Comparison of ENCODE assay signal across 18 cellular contexts in the genomic region with DNA sequence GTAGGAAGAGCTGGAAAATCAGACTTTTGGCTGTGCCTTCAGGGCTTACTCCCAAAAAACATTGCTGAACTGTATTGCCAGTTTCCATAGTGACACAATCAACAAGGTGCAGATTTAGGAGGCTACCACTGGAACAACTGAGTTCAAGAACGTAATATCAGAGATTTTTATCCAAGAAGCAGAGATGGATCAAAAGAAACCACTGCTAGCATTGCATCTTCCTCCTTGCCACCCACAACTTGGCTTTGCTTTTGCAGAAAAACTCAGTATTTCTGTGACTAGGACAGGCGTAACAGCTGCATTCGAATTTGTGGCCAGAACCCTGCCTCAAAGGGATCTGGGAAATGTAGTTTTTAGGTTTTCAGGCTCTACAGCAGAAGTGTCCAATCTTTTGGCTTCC. TPM values are rescaled to one million over a fixed set of nuclear protein-coding genes. Genes with fewer than 3 reads are reported as not detected.
A peak's percentile ranks its signal among the peaks of the same experiment; 100 is the strongest.
DNase-seq lines count a peak whose midpoint lies in the region; ATAC-seq and TF ChIP-seq lines count a peak whose summit lies in the region.
"Had no signal": no experiment of that assay in that cellular context is flagged by ENCODE, and none has a peak within 500 bp of the region (broad histone marks: within the 10 kb centered on the region; RNA-seq: fewer than 3 reads in every experiment).

No MANE protein-coding gene starts in this region.

- peaks cover 3% of the 10 kb centered on the region for H3K27me3 Mint-ChIP-seq in WTC11 (ENCODE audit: low read depth)

- intact Hi-C loops in left ventricle myocardium inferior (cut with micrococcal nuclease), result no loop called here
- intact Hi-C loops in sciatic nerve (cut with DNase I), result no loop called here

- peaks cover 13% of the 10 kb centered on the region for H3K9me3 Mint-ChIP-seq in WTC11
- H3K9me3 Mint-ChIP-seq: CD8-positive, alpha-beta T cell had no signal

- TF ChIP-seq CTCF in WTC11 (IDR thresholded peaks at IDR 0.05) (no peak), left ventricle myocardium inferior (IDR thresholded peaks at IDR 0.05; ENCODE audit: borderline replicate concordance) (no peak)

- H3K36me3 Mint-ChIP-seq in WTC11, result no peaks in the 10 kb centered on the region
- H3K36me3 Mint-ChIP-seq: CD8-positive, alpha-beta T cell; naive thymus-derived CD4-positive, alpha-beta T cell had no signal

- H3K27ac Mint-ChIP-seq in WTC11, result no peak overlapping the region
- H3K27ac Mint-ChIP-seq: CD8-positive, alpha-beta T cell; naive thymus-derived CD4-positive, alpha-beta T cell had no signal

- peaks cover 19% of the 10 kb centered on the region for H3K9me3 ChIP-seq in left ventricle myocardium inferior (replicated peaks)
- H3K9me3 ChIP-seq: sigmoid colon had no signal

- no peaks in the 10 kb centered on the region; the same call in 1 of the 2 replicates for H3K4me1 Mint-ChIP-seq in WTC11
- H3K4me1 Mint-ChIP-seq: naive thymus-derived CD4-positive, alpha-beta T cell had no signal

- no peaks in the 10 kb centered on the region for H3K4me1 ChIP-seq in left ventricle myocardium inferior

- POLR2A ChIA-PET in WTC11 (lab: Charles Lee), result interaction anchor here (0.6 kb wide), 1 partner anchor 42 kb away, joined by 3 read pairs; no protein-coding TSS in a partner anchor

- no peaks in the 10 kb centered on the region for H3K36me3 ChIP-seq in left ventricle myocardium inferior
- H3K36me3 ChIP-seq: sigmoid colon had no signal

- in situ Hi-C loops in ACHN (cut with HindIII; ENCODE audit: low pct_ligation_motif_present, low pct_unique_long_range_greater_than_20kb, low sequenced_read_pairs), result no loop called here

- ATAC-seq in WTC11, result peak; percentile 85
- peak; percentile 30 for ATAC-seq in sciatic nerve
- ATAC-seq in GM21576 (IDR thresholded peaks at IDR 0.05; ENCODE audit: unreplicated experiment), result no peak
- ATAC-seq: CD8-positive, alpha-beta T cell; naive thymus-derived CD4-positive, alpha-beta T cell had no signal

- no peaks in the 10 kb centered on the region for H3K27me3 ChIP-seq in left ventricle myocardium inferior (ENCODE audit: low read depth)
- H3K27me3 ChIP-seq: sigmoid colon had no signal

- DNase-seq in DMS53 (lab: John Stamatoyannopoulos, UW) (peak; percentile 3), DMS53 treated with DMSO at 0.1 percent for 48 hours (lab: John Stamatoyannopoulos, UW; ENCODE audit: unreplicated experiment) (no peak), WTC11 (ENCODE audit: low spot score) (no peak), left ventricle myocardium inferior (no peak), sciatic nerve (ENCODE audit: low spot score) (no peak), ACHN (no peak), HCEC 1CT (no peak)
- DNase-seq: 8988T; activated effector memory CD4-positive, alpha-beta T cell treated with anti-CD3 and anti-CD28 coated beads, Interleukin-2, amount 50 U/mL, for 16 hours; CD8-positive, alpha-beta T cell; GDM1; kidney glomerular epithelial cell; naive thymus-derived CD4-positive, alpha-beta T cell; NCI-H1048; SHP77 treated with DMSO at 0.1 percent for 48 hours; sigmoid colon; stimulated activated CD4-positive, alpha-beta T cell treated with anti-CD3 and anti-CD28 coated beads, Interleukin-4, amount 100 ng/mL, for 1 hour had no signal

- no peak overlapping the region for H3K27ac ChIP-seq in left ventricle myocardium inferior (replicated peaks)
- H3K27ac ChIP-seq: sigmoid colon had no signal

- H3K4me3 Mint-ChIP-seq in WTC11, result peak overlapping the region; percentile 50
- H3K4me3 Mint-ChIP-seq: CD8-positive, alpha-beta T cell; naive thymus-derived CD4-positive, alpha-beta T cell had no signal

- peak overlapping the region; percentile 27 for H3K4me3 ChIP-seq in left ventricle myocardium inferior

- CTCF ChIA-PET in WTC11 (lab: Charles Lee), result no interaction called here

TF ChIP-seq in WTC11, 78 proteins besides CTCF, POLR2A, EP300 and RAD21 (continues in another document):
- TF ChIP-seq SMAD4 (CRISPR knock-in tag; IDR thresholded peaks at IDR 0.05) (no peak), NR1H2 (CRISPR knock-in tag; IDR thresholded peaks at IDR 0.05) (no peak), JAZF1 (CRISPR knock-in tag; IDR thresholded peaks at IDR 0.05) (no peak), CBFB (CRISPR knock-in tag; IDR thresholded peaks at IDR 0.05; ENCODE audit: low read depth) (no peak), FOXJ3 (CRISPR knock-in tag; IDR thresholded peaks at IDR 0.05; ENCODE audit: borderline replicate concordance) (no peak), KAT7 (CRISPR knock-in tag; IDR thresholded peaks at IDR 0.05; ENCODE audit: borderline replicate concordance) (no peak), MXD4 (CRISPR knock-in tag; IDR thresholded peaks at IDR 0.05; ENCODE audit: borderline replicate concordance) (no peak), ZNF396 (CRISPR knock-in tag; IDR thresholded peaks at IDR 0.05; ENCODE audit: borderline replicate concordance) (no peak), NFE2L1 (CRISPR knock-in tag; IDR thresholded peaks at IDR 0.05) (no peak), ZNF671 (CRISPR knock-in tag; IDR thresholded peaks at IDR 0.05) (no peak), RORB (CRISPR knock-in tag; IDR thresholded peaks at IDR 0.05) (no peak)
- TF ChIP-seq, protein P1, sequence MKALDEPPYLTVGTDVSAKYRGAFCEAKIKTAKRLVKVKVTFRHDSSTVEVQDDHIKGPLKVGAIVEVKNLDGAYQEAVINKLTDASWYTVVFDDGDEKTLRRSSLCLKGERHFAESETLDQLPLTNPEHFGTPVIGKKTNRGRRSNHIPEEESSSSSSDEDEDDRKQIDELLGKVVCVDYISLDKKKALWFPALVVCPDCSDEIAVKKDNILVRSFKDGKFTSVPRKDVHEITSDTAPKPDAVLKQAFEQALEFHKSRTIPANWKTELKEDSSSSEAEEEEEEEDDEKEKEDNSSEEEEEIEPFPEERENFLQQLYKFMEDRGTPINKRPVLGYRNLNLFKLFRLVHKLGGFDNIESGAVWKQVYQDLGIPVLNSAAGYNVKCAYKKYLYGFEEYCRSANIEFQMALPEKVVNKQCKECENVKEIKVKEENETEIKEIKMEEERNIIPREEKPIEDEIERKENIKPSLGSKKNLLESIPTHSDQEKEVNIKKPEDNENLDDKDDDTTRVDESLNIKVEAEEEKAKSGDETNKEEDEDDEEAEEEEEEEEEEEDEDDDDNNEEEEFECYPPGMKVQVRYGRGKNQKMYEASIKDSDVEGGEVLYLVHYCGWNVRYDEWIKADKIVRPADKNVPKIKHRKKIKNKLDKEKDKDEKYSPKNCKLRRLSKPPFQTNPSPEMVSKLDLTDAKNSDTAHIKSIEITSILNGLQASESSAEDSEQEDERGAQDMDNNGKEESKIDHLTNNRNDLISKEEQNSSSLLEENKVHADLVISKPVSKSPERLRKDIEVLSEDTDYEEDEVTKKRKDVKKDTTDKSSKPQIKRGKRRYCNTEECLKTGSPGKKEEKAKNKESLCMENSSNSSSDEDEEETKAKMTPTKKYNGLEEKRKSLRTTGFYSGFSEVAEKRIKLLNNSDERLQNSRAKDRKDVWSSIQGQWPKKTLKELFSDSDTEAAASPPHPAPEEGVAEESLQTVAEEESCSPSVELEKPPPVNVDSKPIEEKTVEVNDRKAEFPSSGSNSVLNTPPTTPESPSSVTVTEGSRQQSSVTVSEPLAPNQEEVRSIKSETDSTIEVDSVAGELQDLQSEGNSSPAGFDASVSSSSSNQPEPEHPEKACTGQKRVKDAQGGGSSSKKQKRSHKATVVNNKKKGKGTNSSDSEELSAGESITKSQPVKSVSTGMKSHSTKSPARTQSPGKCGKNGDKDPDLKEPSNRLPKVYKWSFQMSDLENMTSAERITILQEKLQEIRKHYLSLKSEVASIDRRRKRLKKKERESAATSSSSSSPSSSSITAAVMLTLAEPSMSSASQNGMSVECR (CRISPR knock-in tag; IDR thresholded peaks at IDR 0.05; ENCODE audit: borderline replicate concordance), result no peak
- TF ChIP-seq, protein P2, sequence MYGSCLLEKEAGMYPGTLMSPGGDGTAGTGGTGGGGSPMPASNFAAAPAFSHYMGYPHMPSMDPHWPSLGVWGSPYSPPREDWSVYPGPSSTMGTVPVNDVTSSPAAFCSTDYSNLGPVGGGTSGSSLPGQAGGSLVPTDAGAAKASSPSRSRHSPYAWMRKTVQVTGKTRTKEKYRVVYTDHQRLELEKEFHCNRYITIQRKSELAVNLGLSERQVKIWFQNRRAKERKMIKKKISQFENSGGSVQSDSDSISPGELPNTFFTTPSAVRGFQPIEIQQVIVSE (CRISPR knock-in tag; IDR thresholded peaks at IDR 0.05; ENCODE audit: borderline replicate concordance), result no peak
- TF ChIP-seq, protein P3, sequence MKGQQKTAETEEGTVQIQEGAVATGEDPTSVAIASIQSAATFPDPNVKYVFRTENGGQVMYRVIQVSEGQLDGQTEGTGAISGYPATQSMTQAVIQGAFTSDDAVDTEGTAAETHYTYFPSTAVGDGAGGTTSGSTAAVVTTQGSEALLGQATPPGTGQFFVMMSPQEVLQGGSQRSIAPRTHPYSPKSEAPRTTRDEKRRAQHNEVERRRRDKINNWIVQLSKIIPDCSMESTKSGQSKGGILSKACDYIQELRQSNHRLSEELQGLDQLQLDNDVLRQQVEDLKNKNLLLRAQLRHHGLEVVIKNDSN (CRISPR knock-in tag; IDR thresholded peaks at IDR 0.05), result no peak
- TF ChIP-seq, protein P4, sequence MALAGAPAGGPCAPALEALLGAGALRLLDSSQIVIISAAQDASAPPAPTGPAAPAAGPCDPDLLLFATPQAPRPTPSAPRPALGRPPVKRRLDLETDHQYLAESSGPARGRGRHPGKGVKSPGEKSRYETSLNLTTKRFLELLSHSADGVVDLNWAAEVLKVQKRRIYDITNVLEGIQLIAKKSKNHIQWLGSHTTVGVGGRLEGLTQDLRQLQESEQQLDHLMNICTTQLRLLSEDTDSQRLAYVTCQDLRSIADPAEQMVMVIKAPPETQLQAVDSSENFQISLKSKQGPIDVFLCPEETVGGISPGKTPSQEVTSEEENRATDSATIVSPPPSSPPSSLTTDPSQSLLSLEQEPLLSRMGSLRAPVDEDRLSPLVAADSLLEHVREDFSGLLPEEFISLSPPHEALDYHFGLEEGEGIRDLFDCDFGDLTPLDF (CRISPR knock-in tag; IDR thresholded peaks at IDR 0.05), result no peak

RNA-seq across cellular contexts. Expression of a gene that starts 27.8 kb away (rescaled TPM):
- total RNA-seq in WTC11 (2021) (62.0 to 77.2 TPM (median 71.4 TPM) in 3 replicates), left ventricle myocardium inferior (48.7 TPM), sciatic nerve (139 TPM)
- total RNA-seq: CD8-positive, alpha-beta T cell had no signal
